ENCODE assay signal across 9 cellular contexts in genomic region chr19:30936276-30936675, GRCh38.
"Had no signal": no experiment of that assay in that cellular context is flagged by ENCODE, and none has a peak within 500 bp of the region (broad histone marks: within the 10 kb centered on the region; RNA-seq: fewer than 3 reads in every experiment).

No MANE protein-coding gene starts in this region.

- ATAC-seq: HCT116, HepG2 had no signal

- H3K9me3 ChIP-seq: HAP-1 had no signal

- H3K27me3 Mint-ChIP-seq: IgD-negative memory B cell had no signal

- H3K27ac Mint-ChIP-seq: HFFc6, IgD-negative memory B cell had no signal

- H3K4me1 Mint-ChIP-seq: IgD-negative memory B cell had no signal

- H3K4me1 ChIP-seq: HAP-1 had no signal

- H3K36me3 ChIP-seq: HAP-1 had no signal

- H3K4me3 Mint-ChIP-seq: HFFc6, IgD-negative memory B cell had no signal

- H3K4me3 ChIP-seq: HAP-1 had no signal

- DNase-seq: GOT3, H7, HFFc6, KBM-7 had no signal

- H3K27ac ChIP-seq: HL-60 had no signal

- H3K36me3 Mint-ChIP-seq: IgD-negative memory B cell had no signal
